8 cellular contexts compared by ENCODE assay signal in the genomic region with DNA sequence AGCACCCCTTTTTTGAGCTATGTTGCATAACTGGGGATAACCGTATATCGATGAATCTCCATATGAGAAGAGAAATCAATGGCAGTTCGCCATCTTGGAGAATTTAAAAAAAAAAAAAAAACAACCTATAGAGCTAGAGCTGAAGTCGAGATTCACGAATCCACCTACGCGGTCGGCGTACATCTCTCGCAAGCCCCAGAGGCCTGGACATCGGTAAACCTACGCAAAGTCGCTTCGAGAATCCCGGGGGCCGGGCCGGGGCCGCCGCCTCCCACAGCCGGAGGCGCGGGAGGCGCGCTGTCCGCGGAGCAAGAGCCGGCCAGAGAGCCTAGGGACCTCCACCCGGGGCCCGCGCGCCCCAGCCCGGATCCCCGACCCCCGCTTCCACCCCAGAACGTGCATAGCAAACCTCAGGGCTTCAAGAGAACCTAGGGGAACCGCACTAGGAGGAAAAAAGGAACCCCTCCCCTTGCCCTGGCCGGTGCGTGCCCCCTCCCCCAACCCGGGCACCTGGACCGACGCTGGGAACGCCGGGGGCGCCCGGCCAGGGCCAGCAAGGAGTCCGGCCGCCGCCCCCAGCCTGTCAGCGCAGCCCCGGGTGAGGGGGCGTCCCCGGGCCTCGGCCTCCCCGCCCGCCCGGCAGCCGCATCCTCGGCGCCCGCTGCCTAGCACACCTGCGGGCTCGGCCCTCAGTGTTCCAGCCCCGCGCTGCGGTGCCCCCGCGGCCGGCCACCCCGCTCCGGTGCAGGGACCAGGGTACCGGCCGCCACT. TPM values are rescaled to one million over a fixed set of nuclear protein-coding genes. Genes with fewer than 3 reads are reported as not detected.
DNase-seq lines count a peak whose midpoint lies in the region; ATAC-seq, FAIRE-seq and TF ChIP-seq lines count a peak whose summit lies in the region.

No MANE protein-coding gene starts in this region.

- FAIRE-seq in HepG2 (lab: Jason Lieb, UNC): no peak

- peak overlapping the region; percentile 82 to 93 (median 92) for H3K4me3 ChIP-seq in HepG2 (replicated peaks in 1 of 3; ENCODE audit: insufficient read depth in 1 of 3, low read depth in 2 of 3, low read length in 3 of 3)

- peak overlapping the region; percentile 93 for H3K27ac ChIP-seq in HepG2 (ENCODE audit: extremely low read length, insufficient read depth, low read length)

- H3K36me3 ChIP-seq in HepG2 (replicated peaks in 1 of 2; ENCODE audit: control insufficient read depth in 1 of 2, insufficient read depth in 2 of 2, low read length in 2 of 2): peaks cover 5 to 15% of the 10 kb centered on the region in 2 experiments; a peak in 4 of 5 replicates

- CTCF ChIA-PET in HepG2 (lab: Yijun Ruan, JAX; ENCODE audit: low intra/inter-chr PET ratio, low total read pairs): no interaction called here

- DNase-seq in 8988T: peak; percentile 31
- DNase-seq in NCI-H2196 treated with DMSO at 0.1 percent for 48 hours (lab: John Stamatoyannopoulos, UW; ENCODE audit: unreplicated experiment): peak; percentile 82
- peak; percentile 72 to 78 for DNase-seq in activated CD4-positive, alpha-beta T cell treated with anti-CD3 and anti-CD28 coated beads, Interleukin-2, amount 50 U/mL, for 48 hours
- peak; percentile 40 to 86 for DNase-seq in dermis microvascular lymphatic vessel endothelial cell (ENCODE audit: low read depth in 2 of 2)
- peak; percentile 78 for DNase-seq in HepG2 (ENCODE audit: low spot score)
- peak; percentile 66 for DNase-seq in stimulated activated CD4-positive, alpha-beta T cell treated with anti-CD3 and anti-CD28 coated beads, Interleukin-2, amount 100 ng/mL, for 4 hours (ENCODE audit: low read depth)

- TF ChIP-seq EP300 in HepG2 (IDR thresholded peaks at IDR 0.05; ENCODE audit: low read depth in 2 of 2, low read length in 2 of 2) (no peak), HepG2 (CRISPR knock-in tag; IDR thresholded peaks at IDR 0.05; ENCODE audit: borderline replicate concordance) (no peak)

- BruUV-seq in HepG2 (replicated peaks; lab: Mats Ljungman, UMichigan): no TSS peak

- 1% methylated on average over 28 of the region's 72 CpGs for WGBS in HepG2 (ENCODE audit: low lambda C conversion rate)

- peak overlapping the region; percentile 85 for H3K9ac ChIP-seq in HepG2 (ENCODE audit: insufficient read depth, low read depth, low read length)

- H3K4me2 ChIP-seq in HepG2 (ENCODE audit: low read depth, low read length): peak overlapping the region; percentile 87

- peaks cover 18% of the 10 kb centered on the region for H4K20me1 ChIP-seq in HepG2 (ENCODE audit: insufficient read depth, low read length)

- in situ Hi-C loops in HepG2 (cut with HindIII; ENCODE audit: extremely low pct_ligation_motif_present, low pct_unique_long_range_greater_than_20kb): loop anchor here (10.0 kb wide), 1 partner anchor 215 kb away; no protein-coding TSS in a partner anchor

- no peak overlapping the region for H2AFZ ChIP-seq in HepG2 (ENCODE audit: low read length)

- TF ChIP-seq RAD21 in HepG2 (CRISPR knock-in tag; IDR thresholded peaks at IDR 0.05): no peak

- intact Hi-C loops in HepG2 (cut with micrococcal nuclease; ENCODE audit: unreplicated experiment): no loop called here

- H3K9me3 ChIP-seq in HepG2 (ENCODE audit: low read length): no peaks in the 10 kb centered on the region

- peaks cover 51% of the 10 kb centered on the region for H3K79me2 ChIP-seq in HepG2 (ENCODE audit: insufficient read depth, low read length)

- TF ChIP-seq CTCF in HepG2 (CRISPR knock-in tag; IDR thresholded peaks at IDR 0.05): no peak

- peak in 1 of 2 experiments; percentile 59; a peak in 2 of 4 replicates for TF ChIP-seq POLR2A in HepG2 (IDR thresholded peaks at IDR 0.05; ENCODE audit: insufficient read depth in 1 of 2, low read depth in 2 of 2, low read length in 2 of 2)

- H3K4me1 ChIP-seq in HepG2 (ENCODE audit: insufficient read depth, low read length): peaks cover 46% of the 10 kb centered on the region

- POLR2A ChIA-PET in HepG2 (lab: Yijun Ruan, JAX): interaction anchor here (0.5 to 1.5 kb wide), 2 partner anchors 223 to 439 kb away, joined by 3 read pairs; no protein-coding TSS in a partner anchor

- ATAC-seq in GM18858 (IDR thresholded peaks at IDR 0.05; ENCODE audit: unreplicated experiment): peak; percentile 52
- peak; percentile 64 for ATAC-seq in HG03095 (IDR thresholded peaks at IDR 0.05; ENCODE audit: unreplicated experiment)
- peak; percentile 67 for ATAC-seq in HepG2

- H3K27me3 ChIP-seq in HepG2 (ENCODE audit: control insufficient read depth in 1 of 2, insufficient read depth in 2 of 2, low read length in 2 of 2): no peaks in the 10 kb centered on the region; a peak in 1 of 5 replicates

TF ChIP-seq in HepG2, 621 proteins besides CTCF, POLR2A, EP300 and RAD21 (continues in another document):
- TF ChIP-seq PPARG (CRISPR knock-in tag; conservative IDR thresholded peaks at IDR 0.05) (no peak), U2AF2 (IDR thresholded peaks at IDR 0.05; ENCODE audit: low read depth, low read length) (peak; percentile 88; the same call in 1 of the 2 replicates), ZNF253 (CRISPR knock-in tag; IDR thresholded peaks at IDR 0.05; ENCODE audit: borderline replicate concordance) (no peak), POLR2AphosphoS5 (IDR thresholded peaks at IDR 0.05; ENCODE audit: low read depth, low read length) (0 out of 2 replicates have a peak, but pooled peaks have one; percentile 4), ZNF230 (CRISPR knock-in tag; IDR thresholded peaks at IDR 0.05) (no peak), AGO2 (optimal IDR thresholded peaks at IDR 0.05; ENCODE audit: low read depth, low read length) (peak; percentile 64)
- TF ChIP-seq, protein P1, sequence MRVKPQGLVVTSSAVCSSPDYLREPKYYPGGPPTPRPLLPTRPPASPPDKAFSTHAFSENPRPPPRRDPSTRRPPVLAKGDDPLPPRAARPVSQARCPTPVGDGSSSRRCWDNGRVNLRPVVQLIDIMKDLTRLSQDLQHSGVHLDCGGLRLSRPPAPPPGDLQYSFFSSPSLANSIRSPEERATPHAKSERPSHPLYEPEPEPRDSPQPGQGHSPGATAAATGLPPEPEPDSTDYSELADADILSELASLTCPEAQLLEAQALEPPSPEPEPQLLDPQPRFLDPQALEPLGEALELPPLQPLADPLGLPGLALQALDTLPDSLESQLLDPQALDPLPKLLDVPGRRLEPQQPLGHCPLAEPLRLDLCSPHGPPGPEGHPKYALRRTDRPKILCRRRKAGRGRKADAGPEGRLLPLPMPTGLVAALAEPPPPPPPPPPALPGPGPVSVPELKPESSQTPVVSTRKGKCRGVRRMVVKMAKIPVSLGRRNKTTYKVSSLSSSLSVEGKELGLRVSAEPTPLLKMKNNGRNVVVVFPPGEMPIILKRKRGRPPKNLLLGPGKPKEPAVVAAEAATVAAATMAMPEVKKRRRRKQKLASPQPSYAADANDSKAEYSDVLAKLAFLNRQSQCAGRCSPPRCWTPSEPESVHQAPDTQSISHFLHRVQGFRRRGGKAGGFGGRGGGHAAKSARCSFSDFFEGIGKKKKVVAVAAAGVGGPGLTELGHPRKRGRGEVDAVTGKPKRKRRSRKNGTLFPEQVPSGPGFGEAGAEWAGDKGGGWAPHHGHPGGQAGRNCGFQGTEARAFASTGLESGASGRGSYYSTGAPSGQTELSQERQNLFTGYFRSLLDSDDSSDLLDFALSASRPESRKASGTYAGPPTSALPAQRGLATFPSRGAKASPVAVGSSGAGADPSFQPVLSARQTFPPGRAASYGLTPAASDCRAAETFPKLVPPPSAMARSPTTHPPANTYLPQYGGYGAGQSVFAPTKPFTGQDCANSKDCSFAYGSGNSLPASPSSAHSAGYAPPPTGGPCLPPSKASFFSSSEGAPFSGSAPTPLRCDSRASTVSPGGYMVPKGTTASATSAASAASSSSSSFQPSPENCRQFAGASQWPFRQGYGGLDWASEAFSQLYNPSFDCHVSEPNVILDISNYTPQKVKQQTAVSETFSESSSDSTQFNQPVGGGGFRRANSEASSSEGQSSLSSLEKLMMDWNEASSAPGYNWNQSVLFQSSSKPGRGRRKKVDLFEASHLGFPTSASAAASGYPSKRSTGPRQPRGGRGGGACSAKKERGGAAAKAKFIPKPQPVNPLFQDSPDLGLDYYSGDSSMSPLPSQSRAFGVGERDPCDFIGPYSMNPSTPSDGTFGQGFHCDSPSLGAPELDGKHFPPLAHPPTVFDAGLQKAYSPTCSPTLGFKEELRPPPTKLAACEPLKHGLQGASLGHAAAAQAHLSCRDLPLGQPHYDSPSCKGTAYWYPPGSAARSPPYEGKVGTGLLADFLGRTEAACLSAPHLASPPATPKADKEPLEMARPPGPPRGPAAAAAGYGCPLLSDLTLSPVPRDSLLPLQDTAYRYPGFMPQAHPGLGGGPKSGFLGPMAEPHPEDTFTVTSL (CRISPR knock-in tag; IDR thresholded peaks at IDR 0.05; ENCODE audit: borderline replicate concordance): 0 out of 2 replicates have a peak, but pooled peaks have one; percentile 22

RNA-seq across cellular contexts. Expression of a gene that starts 0.6 kb away (rescaled TPM):
- total RNA-seq in dermis microvascular lymphatic vessel endothelial cell (5.1 and 12.1 TPM in 2 replicates), HepG2 (2016; rRNA removed; fragmentation: Illumina TruSeq; extraction: Trizol) (57.3 and 78.2 TPM in 2 replicates)
- total RNA-seq in HepG2 (2016; cell fraction: cytosol; rRNA removed; fragmentation: Illumina TruSeq; extraction: Trizol; ENCODE audit: low read depth): 14.1 and 15.9 TPM in 2 replicates
- 63.6 and 81.2 TPM in 2 replicates for total RNA-seq in HepG2 (2016; cell fraction: insoluble cytoplasmic fraction; rRNA removed; fragmentation: Illumina TruSeq; extraction: Trizol)
- total RNA-seq in HepG2 (2016; cell fraction: membrane; rRNA removed; fragmentation: Illumina TruSeq; extraction: Trizol): 63.5 and 64.0 TPM in 2 replicates
- 83.3 and 84.7 TPM in 2 replicates for total RNA-seq in HepG2 (2016; cell fraction: nucleus; rRNA removed; fragmentation: Illumina TruSeq; extraction: Trizol)
- polyA plus RNA-seq in HepG2 (2011; rRNA removed): 111 and 150 TPM in 2 replicates
- 85.5 and 146 TPM in 2 replicates for polyA plus RNA-seq in HepG2 (2011; cell fraction: cytosol; rRNA removed)
- 50.6 and 76.0 TPM in 2 replicates for polyA plus RNA-seq in HepG2 (2011; cell fraction: nucleus; rRNA removed)
- polyA plus RNA-seq in HepG2 (2012): 69.7 and 92.6 TPM in 2 replicates
- polyA plus RNA-seq in HepG2 (2016; cell fraction: cytosol; fragmentation: Illumina TruSeq; extraction: Trizol; ENCODE audit: low read depth): 29.4 and 39.2 TPM in 2 replicates
- 181 and 187 TPM in 2 replicates for polyA plus RNA-seq in HepG2 (2016; cell fraction: insoluble cytoplasmic fraction; fragmentation: Illumina TruSeq; extraction: Trizol; ENCODE audit: low read depth)
- 88.1 and 88.4 TPM in 2 replicates for polyA plus RNA-seq in HepG2 (2016; cell fraction: membrane; fragmentation: Illumina TruSeq; extraction: Trizol; ENCODE audit: low read depth)
- polyA plus RNA-seq in HepG2 (2016; cell fraction: nucleus; fragmentation: Illumina TruSeq; extraction: Trizol; ENCODE audit: insufficient read depth, low read depth): 114 and 119 TPM in 2 replicates
- 17.9 and 40.3 TPM in 2 replicates for polyA minus RNA-seq in HepG2 (2011; rRNA and poly(A)+ RNA removed; ENCODE audit: low replicate concordance)
- polyA minus RNA-seq in HepG2 (2011; cell fraction: cytosol; rRNA and poly(A)+ RNA removed): 51.7 and 52.6 TPM in 2 replicates
- 84.1 and 93.5 TPM in 2 replicates for polyA minus RNA-seq in HepG2 (2011; cell fraction: nucleus; rRNA and poly(A)+ RNA removed)

Comparison
In these comparisons a context has a peak if more than half of its experiments do, and no peak if none do; other contexts are left out.
1. Peak in every context shown above with its lines: DNase-seq, ATAC-seq, H3K4me3 ChIP-seq and H3K27ac ChIP-seq.
2. DNase-seq: peak in every context shown above with its lines; median percentile 82 in NCI-H2196 treated with DMSO at 0.1 percent for 48 hours; 78 in HepG2; 75 in activated CD4-positive, alpha-beta T cell treated with anti-CD3 and anti-CD28 coated beads, Interleukin-2, amount 50 U/mL, for 48 hours; 66 in stimulated activated CD4-positive, alpha-beta T cell treated with anti-CD3 and anti-CD28 coated beads, Interleukin-2, amount 100 ng/mL, for 4 hours; 63 in dermis microvascular lymphatic vessel endothelial cell; 31 in 8988T.